In genomic region chr2:188032786-188033185, GRCh38 we compare ENCODE assay signal across 26 cellular contexts.
DNase-seq lines count a peak whose midpoint lies in the region; ATAC-seq and TF ChIP-seq lines count a peak whose summit lies in the region.
"Had no signal": no experiment of that assay in that cellular context is flagged by ENCODE, and none has a peak within 500 bp of the region (broad histone marks: within the 10 kb centered on the region; RNA-seq: fewer than 3 reads in every experiment).

No MANE protein-coding gene starts in this region.

- H3K36me3 Mint-ChIP-seq in nephron progenitor cell (ENCODE audit: low read depth), result no peaks in the 10 kb centered on the region
- H3K36me3 Mint-ChIP-seq: CD14-positive monocyte; CD8-positive, alpha-beta memory T cell had no signal

- H3K9ac ChIP-seq in ES-I3 (ENCODE audit: low read depth, low read length) (peak overlapping the region; percentile 46), HUES64 (ENCODE audit: low read depth, low read length) (peak overlapping the region; percentile 74)
- H3K9ac ChIP-seq: KMS-11 had no signal

- peaks cover 13% of the 10 kb centered on the region; the same call in 1 of the 2 replicates for H3K36me3 ChIP-seq in ES-I3 (ENCODE audit: insufficient read depth, low read length)
- H3K36me3 ChIP-seq in HUES64 (ENCODE audit: insufficient read depth, low read length), result peaks cover 15% of the 10 kb centered on the region
- no peaks in the 10 kb centered on the region; the same call in 1 of the 2 replicates for H3K36me3 ChIP-seq in iPS DF 6.9 (ENCODE audit: control insufficient read depth, insufficient read depth, low read length)
- H3K36me3 ChIP-seq: BE2C had no signal

- 6% methylated on average over 3 of the region's 3 CpGs for WGBS in HUES64
- no CpG with 5 or more reads among the region's 3 CpGs for WGBS in iPS DF 6.9 (ENCODE audit: insufficient coverage, insufficient read length)

- H3K9me3 ChIP-seq in ES-I3 (ENCODE audit: control insufficient read depth, insufficient read depth, low read length), result no peaks in the 10 kb centered on the region
- no peaks in the 10 kb centered on the region for H3K9me3 ChIP-seq in HUES64 (ENCODE audit: insufficient read depth, low read depth, low read length)
- no peaks in the 10 kb centered on the region for H3K9me3 ChIP-seq in iPS DF 6.9 (ENCODE audit: control insufficient read depth, insufficient read depth, low read length)
- H3K9me3 ChIP-seq: BE2C had no signal

- ATAC-seq in HG03571 (IDR thresholded peaks at IDR 0.05; ENCODE audit: unreplicated experiment) (no peak), GM21526 (IDR thresholded peaks at IDR 0.05; ENCODE audit: low FRiP score, unreplicated experiment) (no peak), HG03565 (IDR thresholded peaks at IDR 0.05; ENCODE audit: unreplicated experiment) (no peak)
- ATAC-seq: Panc1 had no signal

- H3K27me3 ChIP-seq in HUES64 (ENCODE audit: insufficient read depth, low read length) (no peaks in the 10 kb centered on the region), iPS DF 6.9 (ENCODE audit: control insufficient read depth, insufficient read depth, low read length) (no peaks in the 10 kb centered on the region)
- H3K27me3 ChIP-seq: BE2C had no signal

- no peak for TF ChIP-seq CTCF in nephron progenitor cell (IDR thresholded peaks at IDR 0.05)

- DNase-seq in iPS DF 6.9 (ENCODE audit: low read depth, low spot score), result no peak
- no peak for DNase-seq in nephron progenitor cell
- DNase-seq in amniotic stem cell (lab: John Stamatoyannopoulos, UW), result no peak
- DNase-seq: 8988T; ACHN; BE2C; Calu3; CD8-positive, alpha-beta memory T cell; DMS79 treated with DMSO at 0.1 percent for 48 hours; GOT3; IMR-90; MM.1S; NCI-H1694 treated with DMSO at 0.1 percent for 48 hours; NCI-H2081; NCI-H2227 treated with DMSO at 0.1 percent for 48 hours; NCI-H510A; SHP77 had no signal

- H3K4me1 Mint-ChIP-seq in nephron progenitor cell, result peaks cover 22% of the 10 kb centered on the region
- H3K4me1 Mint-ChIP-seq: CD14-positive monocyte; CD8-positive, alpha-beta memory T cell had no signal

- H3K27ac ChIP-seq in HUES64 (ENCODE audit: low read depth, low read length) (peak overlapping the region; percentile 97), iPS DF 6.9 (ENCODE audit: low read length) (peak overlapping the region; percentile 88)
- H3K27ac ChIP-seq: KMS-11, RWPE1 had no signal

- H3K4me3 ChIP-seq in HUES64 (ENCODE audit: low read length) (peak overlapping the region; percentile 77), iPS DF 6.9 (ENCODE audit: low read length) (no peak overlapping the region; the same call in 1 of the 2 replicates)

- peak overlapping the region; percentile 4 for H3K4me3 Mint-ChIP-seq in nephron progenitor cell
- H3K4me3 Mint-ChIP-seq: CD14-positive monocyte; CD8-positive, alpha-beta memory T cell had no signal

- H3K9me3 Mint-ChIP-seq in nephron progenitor cell, result no peaks in the 10 kb centered on the region

- H3K27ac Mint-ChIP-seq in nephron progenitor cell, result peak overlapping the region; percentile 69
- H3K27ac Mint-ChIP-seq: CD14-positive monocyte; CD8-positive, alpha-beta memory T cell had no signal

- H3K4me1 ChIP-seq in ES-I3 (ENCODE audit: insufficient read depth, low read length) (peaks cover 41% of the 10 kb centered on the region), HUES64 (ENCODE audit: insufficient read depth, low read length) (peaks cover 53% of the 10 kb centered on the region), iPS DF 6.9 (ENCODE audit: control insufficient read depth, insufficient read depth, low read length) (peaks cover 6% of the 10 kb centered on the region)
- H3K4me1 ChIP-seq: BE2C had no signal

- peaks cover 5% of the 10 kb centered on the region for H3K27me3 Mint-ChIP-seq in nephron progenitor cell (ENCODE audit: low read depth, poor library complexity)
- H3K27me3 Mint-ChIP-seq: CD8-positive, alpha-beta memory T cell had no signal
